In genomic region chr17:35117984-35118383, GRCh38 we compare ENCODE assay signal across 8 cellular contexts. TPM values are rescaled to one million over a fixed set of nuclear protein-coding genes. Genes with fewer than 3 reads are reported as not detected.
DNase-seq lines count a peak whose midpoint lies in the region; ATAC-seq and TF ChIP-seq lines count a peak whose summit lies in the region.

No MANE protein-coding gene starts in this region.

- H3K9me3 Mint-ChIP-seq in brain, result no peaks in the 10 kb centered on the region
- H3K9me3 Mint-ChIP-seq in osteocyte (ENCODE audit: unreplicated experiment), result no peaks in the 10 kb centered on the region

- TF ChIP-seq CTCF in brain (conservative IDR thresholded peaks at IDR 0.05) (no peak), osteocyte (IDR thresholded peaks at IDR 0.05) (peak; percentile 42)

- H3K4me1 Mint-ChIP-seq in brain, result peaks cover 37% of the 10 kb centered on the region
- peaks cover 32% of the 10 kb centered on the region for H3K4me1 Mint-ChIP-seq in osteocyte (ENCODE audit: unreplicated experiment)

- H3K27ac Mint-ChIP-seq in brain, result peak overlapping the region; percentile 7 to 71 (median 48)
- peak overlapping the region; percentile 50 for H3K27ac Mint-ChIP-seq in osteocyte (ENCODE audit: unreplicated experiment)

- H3K27me3 Mint-ChIP-seq in brain (peaks cover 4% of the 10 kb centered on the region), osteocyte (ENCODE audit: unreplicated experiment) (no peaks in the 10 kb centered on the region)

- H3K4me3 Mint-ChIP-seq in brain, result peak overlapping the region; percentile 82 to 98 (median 90)
- peak overlapping the region; percentile 82 for H3K4me3 Mint-ChIP-seq in osteocyte (ENCODE audit: unreplicated experiment)

- ATAC-seq in HG03045 (IDR thresholded peaks at IDR 0.05; ENCODE audit: unreplicated experiment), result no peak

- peaks cover 23% of the 10 kb centered on the region for H3K36me3 Mint-ChIP-seq in brain
- no peaks in the 10 kb centered on the region for H3K36me3 Mint-ChIP-seq in osteocyte (ENCODE audit: unreplicated experiment)

- DNase-seq in NCI-H2107 treated with DMSO at 0.1 percent for 48 hours (lab: John Stamatoyannopoulos, UW; ENCODE audit: unreplicated experiment), result peak; percentile 27
- DNase-seq in NCI-H2107 (lab: John Stamatoyannopoulos, UW), result no peak
- peak; percentile 48 for DNase-seq in NAMALWA (ENCODE audit: low spot score)
- no peak for DNase-seq in osteocyte (ENCODE audit: extremely low spot score, unreplicated experiment)
- no peak for DNase-seq in NCI-H345 treated with DMSO at 0.1 percent for 48 hours (lab: John Stamatoyannopoulos, UW; ENCODE audit: unreplicated experiment)
- DNase-seq in NCI-H1105 (lab: John Stamatoyannopoulos, UW), result no peak

RNA-seq across cellular contexts. Expression of gene RAD51D, which starts 1.7 kb away (rescaled TPM):
- 16.2 TPM for polyA plus RNA-seq in brain (ENCODE audit: insufficient read depth, low read depth, low replicate concordance)
- 14.8 and 18.2 TPM in 2 replicates for total RNA-seq in osteocyte

RNA-seq across cellular contexts. Expression of gene FNDC8, which starts 3.4 kb away (rescaled TPM):
- polyA plus RNA-seq in brain (ENCODE audit: insufficient read depth, low read depth, low replicate concordance), result not detected
- total RNA-seq in osteocyte, result not detected in 2 replicates

RNA-seq across cellular contexts. Expression of gene NLE1, which starts 24.1 kb away (rescaled TPM):
- 14.8 TPM for polyA plus RNA-seq in brain (ENCODE audit: insufficient read depth, low read depth, low replicate concordance)
- total RNA-seq in osteocyte, result 10.7 and 11.8 TPM in 2 replicates

RNA-seq across cellular contexts. Expression of gene UNC45B, which starts 29.6 kb away (rescaled TPM):
- polyA plus RNA-seq in brain (ENCODE audit: insufficient read depth, low read depth, low replicate concordance), result not detected
- not detected in 2 replicates for total RNA-seq in osteocyte

RNA-seq across cellular contexts. Expression of gene RFFL, which starts 54.5 kb away (rescaled TPM):
- polyA plus RNA-seq in brain (ENCODE audit: insufficient read depth, low read depth, low replicate concordance), result 25.3 TPM
- total RNA-seq in osteocyte, result 19.3 and 22.9 TPM in 2 replicates

Comparison
In these comparisons a context has a peak if more than half of its experiments do, and no peak if none do; other contexts are left out.
1. DNase-seq: peak in NCI-H2107 treated with DMSO at 0.1 percent for 48 hours (single experiment) and NAMALWA (single experiment); none in NCI-H2107 (single experiment), osteocyte (single experiment), NCI-H345 treated with DMSO at 0.1 percent for 48 hours (single experiment) and NCI-H1105 (single experiment).